In the genomic region with DNA sequence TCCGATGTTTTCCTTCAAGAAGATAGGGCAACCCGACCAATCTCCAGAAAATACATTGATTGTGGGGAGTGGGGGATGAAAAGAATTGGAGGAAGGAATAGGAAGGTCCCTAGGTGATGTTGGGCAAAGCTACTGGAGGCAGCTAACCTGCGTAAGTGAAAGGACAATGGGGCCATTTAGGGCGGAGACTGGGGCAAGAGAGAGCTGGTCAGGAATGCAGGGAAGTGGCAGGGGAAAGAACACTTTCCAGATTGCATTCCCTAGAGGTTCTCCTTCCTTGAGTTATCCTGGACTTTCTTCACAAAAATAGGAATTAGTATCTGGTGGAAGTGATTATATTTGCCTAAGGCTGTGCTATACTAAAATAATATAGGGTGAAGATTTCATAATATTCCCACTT, we compare ENCODE assay signal across 27 cellular contexts.
DNase-seq lines count a peak whose midpoint lies in the region; ATAC-seq, FAIRE-seq and TF ChIP-seq lines count a peak whose summit lies in the region.
"Had no signal": no experiment of that assay in that cellular context is flagged by ENCODE, and none has a peak within 500 bp of the region (broad histone marks: within the 10 kb centered on the region; RNA-seq: fewer than 3 reads in every experiment).

No MANE protein-coding gene starts in this region.

- peaks cover 38% of the 10 kb centered on the region for H3F3A ChIP-seq in SK-N-SH (replicated peaks; ENCODE audit: insufficient read depth)

- H3K79me2 ChIP-seq in SK-N-SH (ENCODE audit: insufficient read depth): no peaks in the 10 kb centered on the region
- no peaks in the 10 kb centered on the region for H3K79me2 ChIP-seq in mammary epithelial cell (ENCODE audit: insufficient read depth, low read length)
- no peaks in the 10 kb centered on the region for H3K79me2 ChIP-seq in keratinocyte (ENCODE audit: control insufficient read depth, insufficient read depth, low read length)

- intact Hi-C loops in mammary epithelial cell (cut with micrococcal nuclease): loop anchor here (2.0 to 10.0 kb wide), 3 partner anchors 135 to 412 kb away; partner anchors contain the start of gene HMGA2
- intact Hi-C loops in posterior cingulate gyrus (cut with DNase I): no loop called here
- intact Hi-C loops in prostate gland (cut with DNase I): no loop called here

- POLR2A ChIA-PET in SK-N-SH (lab: Yijun Ruan, JAX): no interaction called here

- CTCF ChIA-PET in SK-N-SH (lab: Yijun Ruan, JAX): no interaction called here
- CTCF ChIA-PET in mammary epithelial cell (lab: Charles Lee; ENCODE audit: low non-redundant PET): no interaction called here

- WGBS in SK-N-SH (ENCODE audit: low lambda C conversion rate): 73% methylated on average over 4 of the region's 4 CpGs
- 61% methylated on average over 4 of the region's 4 CpGs for WGBS in mammary epithelial cell (ENCODE audit: low coverage, missing lambda C conversion rate)
- 94% methylated on average over 4 of the region's 4 CpGs for WGBS in prostate gland

- H3K36me3 ChIP-seq in SK-N-SH (replicated peaks in 1 of 2; ENCODE audit: control insufficient read depth in 1 of 2, insufficient read depth in 2 of 2, low read length in 1 of 2) (no peaks in the 10 kb centered on the region), mammary epithelial cell (ENCODE audit: insufficient read depth, low read length) (no peaks in the 10 kb centered on the region), keratinocyte (ENCODE audit: control insufficient read depth in 2 of 2, extremely low read depth in 1 of 2, insufficient read depth in 2 of 2, low read length in 2 of 2) (no peaks in the 10 kb centered on the region), prostate gland (no peaks in the 10 kb centered on the region)
- H3K36me3 ChIP-seq: BLaER1 treated with 17β-estradiol and CSF1 and Interleukin-3, amounts not matched to agents 10 nM and 100 nM; SJSA1 had no signal

- peak overlapping the region; percentile 1; the same call in 1 of the 2 replicates for H2AFZ ChIP-seq in SK-N-SH (ENCODE audit: low read depth)
- H2AFZ ChIP-seq in mammary epithelial cell (ENCODE audit: low read depth, low read length): peak overlapping the region; percentile 38
- H2AFZ ChIP-seq in keratinocyte (ENCODE audit: control insufficient read depth, low read length): peak overlapping the region; percentile 19

- no peaks in the 10 kb centered on the region for H3K27me3 ChIP-seq in SK-N-SH (ENCODE audit: insufficient read depth)
- no peaks in the 10 kb centered on the region for H3K27me3 ChIP-seq in mammary epithelial cell (ENCODE audit: insufficient read depth, low read length)
- no peaks in the 10 kb centered on the region for H3K27me3 ChIP-seq in keratinocyte (ENCODE audit: control insufficient read depth, extremely low read depth, insufficient read depth, low read length)
- H3K27me3 ChIP-seq in prostate gland (replicated peaks; ENCODE audit: insufficient read depth): no peaks in the 10 kb centered on the region
- H3K27me3 ChIP-seq: BLaER1 treated with 17β-estradiol and CSF1 and Interleukin-3, amounts not matched to agents 10 nM and 100 nM; SJSA1 had no signal

- TF ChIP-seq EP300 in SK-N-SH (IDR thresholded peaks at IDR 0.05; ENCODE audit: borderline replicate concordance in 1 of 2, low read depth in 1 of 2, low read length in 1 of 2): no peak

- no peak for TF ChIP-seq POLR2A in prostate gland (IDR thresholded peaks at IDR 0.05)

- TF ChIP-seq RAD21 in SK-N-SH (IDR thresholded peaks at IDR 0.05; ENCODE audit: low read length): no peak

- H3K4me1 ChIP-seq in SK-N-SH (ENCODE audit: control insufficient read depth in 1 of 2, insufficient read depth in 2 of 2, low read depth in 1 of 2, low read length in 1 of 2) (peaks cover 0 to 43% of the 10 kb centered on the region in 2 experiments; a peak in 3 of 4 replicates), mammary epithelial cell (ENCODE audit: insufficient read depth, low read length) (peaks cover 66% of the 10 kb centered on the region), keratinocyte (ENCODE audit: control insufficient read depth, extremely low read depth, insufficient read depth, low read length) (peaks cover 62% of the 10 kb centered on the region), prostate gland (replicated peaks) (no peaks in the 10 kb centered on the region)
- H3K4me1 ChIP-seq: Caco-2 had no signal

- H4K20me1 ChIP-seq in SK-N-SH (ENCODE audit: insufficient read depth) (no peaks in the 10 kb centered on the region), mammary epithelial cell (ENCODE audit: insufficient read depth, low read length) (no peaks in the 10 kb centered on the region), keratinocyte (ENCODE audit: control insufficient read depth, extremely low read depth, insufficient read depth, low read length) (no peaks in the 10 kb centered on the region)
- H4K20me1 ChIP-seq: BLaER1 treated with 17β-estradiol and CSF1 and Interleukin-3, amounts not matched to agents 10 nM and 100 nM had no signal

- H3K9ac ChIP-seq in SK-N-SH: no peak overlapping the region
- H3K9ac ChIP-seq in mammary epithelial cell (ENCODE audit: insufficient read depth, low read length): peak overlapping the region; percentile 34
- peak overlapping the region; percentile 25 for H3K9ac ChIP-seq in keratinocyte (ENCODE audit: control insufficient read depth, extremely low read depth, insufficient read depth, low read length)
- H3K9ac ChIP-seq: BLaER1 treated with 17β-estradiol and CSF1 and Interleukin-3, amounts not matched to agents 10 nM and 100 nM; KMS-11 had no signal

- ATAC-seq in SK-N-SH treated with all-trans-retinoic acid at 6 μM for 48 hours: no peak
- ATAC-seq: Panc1, Right ventricle myocardium inferior had no signal

- H3K4me3 ChIP-seq in SK-N-SH (ENCODE audit: low read depth in 2 of 2, low read length in 1 of 2) (no peak overlapping the region), mammary epithelial cell (replicated peaks in 1 of 3; ENCODE audit: insufficient read depth in 1 of 3, low read depth in 2 of 3, low read length in 3 of 3) (no peak overlapping the region), keratinocyte (ENCODE audit: control insufficient read depth in 2 of 3, extremely low read depth in 1 of 3, insufficient read depth in 2 of 3, low read depth in 1 of 3, low read length in 3 of 3) (no peak overlapping the region), prostate gland (no peak overlapping the region)
- H3K4me3 ChIP-seq: BLaER1 treated with 17β-estradiol and CSF1 and Interleukin-3, amounts not matched to agents 10 nM and 100 nM; SJSA1 had no signal

- no TSS peak for BruUV-seq in mammary epithelial cell (replicated peaks; lab: Mats Ljungman, UMichigan)

- H3K4me2 ChIP-seq in SK-N-SH: no peak overlapping the region
- H3K4me2 ChIP-seq in mammary epithelial cell (ENCODE audit: insufficient read depth, low read depth, low read length): no peak overlapping the region
- no peak overlapping the region for H3K4me2 ChIP-seq in keratinocyte (ENCODE audit: control insufficient read depth, extremely low read depth, insufficient read depth, low read depth, low read length)
- H3K4me2 ChIP-seq: BLaER1 treated with 17β-estradiol and CSF1 and Interleukin-3, amounts not matched to agents 10 nM and 100 nM; KMS-11 had no signal

- peak; percentile 66 for FAIRE-seq in keratinocyte (lab: Jason Lieb, UNC)
- FAIRE-seq: HTR-8/SVneo had no signal

- dilution Hi-C loops in mammary epithelial cell (cut with HindIII; ENCODE audit: low sequenced_read_pairs) (loop anchor here (5.0 to 10.0 kb wide), 2 partner anchors 78 to 110 kb away; no protein-coding TSS in a partner anchor), keratinocyte (cut with MboI; ENCODE audit: extremely low pct_ligation_motif_present, low sequenced_read_pairs) (no loop called here)

- DNase-seq in SK-N-SH (no peak), mammary epithelial cell (peak; percentile 33), keratinocyte (ENCODE audit: low read depth, low spot score) (no peak), posterior cingulate gyrus (no peak), prostate gland (ENCODE audit: low spot score) (no peak), GOT3 (lab: John Stamatoyannopoulos, UW) (no peak), activated gamma-delta T cell (lab: John Stamatoyannopoulos, UW) (no peak)
- DNase-seq: Caco-2; CD4-positive, alpha-beta memory T cell; DMS 273 treated with DMSO at 0.1 percent for 48 hours; DMS79 treated with DMSO at 0.1 percent for 48 hours; H9; MV-4-11; NCI-H1105 treated with DMSO at 0.1 percent for 48 hours; NCI-H2029 treated with DMSO at 0.1 percent for 48 hours; NCI-H345; NCI-H524; NCI-H774; NK-92 treated with Interleukin-12 subunit alpha and Interleukin-12 subunit beta, amount 100 ng/mL, for 24 hours had no signal

- TF ChIP-seq CTCF in SK-N-SH (IDR thresholded peaks at IDR 0.05) (no peak), mammary epithelial cell (conservative IDR thresholded peaks at IDR 0.05 in 1 of 2, IDR thresholded peaks at IDR 0.05 in 1 of 2; ENCODE audit: extremely low read depth in 1 of 2, insufficient read depth in 1 of 2, low read depth in 1 of 2, low read length in 2 of 2) (no peak), keratinocyte (optimal IDR thresholded peaks at IDR 0.05 in 1 of 3, IDR thresholded peaks at IDR 0.05 in 1 of 3, conservative IDR thresholded peaks at IDR 0.05 in 1 of 3; ENCODE audit: extremely low read depth in 1 of 3, insufficient read depth in 2 of 3, low read length in 3 of 3) (no peak), prostate gland (IDR thresholded peaks at IDR 0.05) (no peak)

- no peaks in the 10 kb centered on the region for H3K9me1 ChIP-seq in keratinocyte (ENCODE audit: control insufficient read depth, extremely low read depth, insufficient read depth, low read length)

- H3K9me3 ChIP-seq in SK-N-SH (no peaks in the 10 kb centered on the region), mammary epithelial cell (replicated peaks; ENCODE audit: insufficient read depth, low read length) (no peaks in the 10 kb centered on the region), keratinocyte (ENCODE audit: control insufficient read depth, low read depth, low read length) (no peaks in the 10 kb centered on the region), prostate gland (no peaks in the 10 kb centered on the region)
- H3K9me3 ChIP-seq: Caco-2, SJSA1 had no signal

- peak overlapping the region in 1 of 2 experiments; percentile 94; a peak in 3 of 4 replicates for H3K27ac ChIP-seq in SK-N-SH (ENCODE audit: low read depth in 2 of 2, low read length in 1 of 2)
- peak overlapping the region; percentile 98 for H3K27ac ChIP-seq in mammary epithelial cell (ENCODE audit: insufficient read depth, low read depth, low read length)
- H3K27ac ChIP-seq in keratinocyte (ENCODE audit: control insufficient read depth, insufficient read depth, low read length): peak overlapping the region; percentile 93
- no peak overlapping the region for H3K27ac ChIP-seq in prostate gland
- H3K27ac ChIP-seq: 22Rv1; BLaER1 treated with 17β-estradiol and CSF1 and Interleukin-3, amounts not matched to agents 10 nM and 100 nM; KMS-11; SJSA1 had no signal

- in situ Hi-C loops in mammary epithelial cell (cut with MboI; ENCODE audit: low sequenced_read_pairs in 2 of 2): loop anchor here (5.0 kb wide), 2 partner anchors 70 to 355 kb away; no protein-coding TSS in a partner anchor

- H3K9me2 ChIP-seq in SK-N-SH: no peaks in the 10 kb centered on the region

TF ChIP-seq in SK-N-SH, 30 proteins besides CTCF, POLR2A, EP300 and RAD21 (continues in another document):
- no peak for TF ChIP-seq POLR2AphosphoS5 (IDR thresholded peaks at IDR 0.05; ENCODE audit: low read depth, low read length)
- TF ChIP-seq FOXJ3 (CRISPR knock-in tag; IDR thresholded peaks at IDR 0.05): no peak

Comparison
In these comparisons a context has a peak if more than half of its experiments do, and no peak if none do; other contexts are left out.
1. H3K27ac ChIP-seq: peak in mammary epithelial cell (single experiment) and keratinocyte (single experiment); none in prostate gland (0 of 2).
2. Peak in every context shown above with its lines, with median percentiles within 50 percentile points of each other: H2AFZ ChIP-seq.